Comparison of ENCODE assay signal across 29 cellular contexts in the genomic region with DNA sequence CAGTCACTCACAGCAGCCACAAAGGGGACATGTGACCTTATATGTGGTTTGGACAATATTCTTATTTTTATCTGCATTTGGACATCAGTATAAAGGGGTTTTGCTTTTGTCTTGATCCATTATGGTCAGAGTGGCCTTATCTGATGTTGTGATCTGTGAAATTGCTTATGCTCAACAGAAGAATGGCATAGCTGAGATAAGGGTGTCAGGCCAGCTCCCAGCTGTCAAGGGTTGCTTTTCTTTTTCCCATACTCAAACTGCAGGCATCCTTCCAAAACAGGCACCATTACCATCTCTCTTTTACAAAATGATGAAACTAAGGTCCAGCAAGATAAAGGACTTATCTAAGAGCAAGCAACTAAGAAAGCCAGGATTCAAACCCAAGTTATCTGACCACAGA. TPM values are rescaled to one million over a fixed set of nuclear protein-coding genes. Genes with fewer than 3 reads are reported as not detected.
"Had no signal": no experiment of that assay in that cellular context is flagged by ENCODE, and none has a peak within 500 bp of the region (broad histone marks: within the 10 kb centered on the region; RNA-seq: fewer than 3 reads in every experiment).

No MANE protein-coding gene starts in this region.

- H3K4me3 ChIP-seq: adrenal gland, cardiac muscle cell, lower lobe of right lung, mucosa of descending colon, sigmoid colon, smooth muscle cell, testis, uterus had no signal

- ATAC-seq: activated CD4-positive, alpha-beta T cell treated with anti-CD3 and anti-CD28 coated beads for 36 hours; activated T-helper 17 cell treated with anti-CD3 and anti-CD28 coated beads, Interleukin-2, amount 50 U/mL, for 72 hours; foreskin keratinocyte; left lobe of liver; lower lobe of right lung; mucosa of descending colon; stimulated activated memory B cell treated with anti-CD40 and anti-IgM and Interleukin-4, amounts not matched to agents 10 μg/mL and 1 μg/mL and 100 μg/mL, for 72 hours had no signal

- H3K9me3 ChIP-seq: adrenal gland, lower lobe of right lung, mucosa of descending colon, sigmoid colon, testis, uterus had no signal

- H3K4me2 ChIP-seq: smooth muscle cell had no signal

- H3K27ac ChIP-seq: adrenal gland, cardiac muscle cell, foreskin keratinocyte, lower lobe of right lung, sigmoid colon, testis, uterus had no signal

- DNase-seq: activated B cell treated with CpG ODN at 0.5 μM for 24 hours; activated CD4-positive, alpha-beta T cell treated with anti-CD3 and anti-CD28 coated beads for 36 hours; activated CD4-positive, alpha-beta T cell treated with anti-CD3 and anti-CD28 coated beads, Interleukin-2, amount 50 U/mL, for 4 hours; activated CD8-positive, alpha-beta memory T cell treated with anti-CD3 and anti-CD28 coated beads for 24 hours; activated CD8-positive, alpha-beta memory T cell treated with anti-CD3 and anti-CD28 coated beads, Interleukin-2, amount 50 U/mL, for 4 hours; activated naive CD4-positive, alpha-beta T cell; activated T-cell treated with anti-CD3 and anti-CD28 coated beads, Interleukin-2, amount 50 U/mL, for 24 hours; adrenal gland; effector CD4-positive, alpha-beta T cell; foreskin keratinocyte; lower lobe of right lung; mesendoderm; mucosa of descending colon; nephron progenitor cell; occipital lobe; retina; sigmoid colon; stimulated activated CD4-positive, alpha-beta T cell treated with anti-CD3 and anti-CD28 coated beads, Interleukin-15, amount 100 ng/mL, for 24 hours; testis; uterus had no signal

- H3K36me3 ChIP-seq: adrenal gland, cardiac muscle cell, lower lobe of right lung, sigmoid colon, uterus had no signal

- H3K27me3 ChIP-seq: adrenal gland, cardiac muscle cell, sigmoid colon, testis, uterus had no signal

- FAIRE-seq: endometrium had no signal

- H3K4me1 ChIP-seq: adrenal gland, foreskin keratinocyte, lower lobe of right lung, sigmoid colon, testis, uterus had no signal

RNA-seq across cellular contexts. Expression of gene DCLK3, which starts 28.0 kb away (rescaled TPM):
- total RNA-seq: activated B cell treated with CpG ODN at 0.5 μM for 24 hours; chondrocyte; foreskin keratinocyte; glomerular endothelial cell; smooth muscle cell; T-helper 2 cell treated with Interferon-gamma antibody and Interleukin-4, amounts not matched to agents 100 ng/mL and 5 ng/mL, for 36 hours had no signal
- polyA plus RNA-seq: foreskin keratinocyte, smooth muscle cell had no signal
